ENCODE assay signal across 1 cellular context in the genomic region with DNA sequence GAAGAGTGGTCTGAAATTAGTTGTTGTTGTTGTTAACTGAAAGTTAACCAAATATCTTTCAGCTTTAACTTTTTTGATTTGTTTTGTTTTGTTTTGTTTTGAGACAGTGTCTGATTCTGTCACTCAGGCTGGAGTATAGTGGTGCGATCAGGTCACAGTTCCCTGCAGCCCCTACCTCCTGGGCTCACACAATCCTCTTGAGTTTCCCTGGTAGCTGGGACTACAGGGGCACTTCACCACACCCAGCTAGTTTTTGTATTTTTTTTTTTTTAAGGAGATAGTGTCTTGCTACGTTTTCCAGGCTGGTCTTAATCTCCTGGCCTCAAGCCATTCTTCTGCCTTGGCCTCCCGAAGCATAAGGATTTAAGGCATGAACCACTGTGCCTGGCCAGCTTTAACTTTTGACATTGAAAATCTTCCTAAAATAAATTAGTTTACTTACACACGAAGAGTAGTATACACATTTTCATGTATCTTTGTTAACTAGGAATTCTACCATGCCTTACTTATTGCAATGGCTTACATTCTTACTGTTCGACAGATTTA.
TF ChIP-seq lines count a peak whose summit lies in the region.

No MANE protein-coding gene starts in this region.

TF ChIP-seq in SK-N-SH, 30 proteins besides CTCF, POLR2A, EP300 and RAD21 (continued from another document):
- TF ChIP-seq, protein P1, sequence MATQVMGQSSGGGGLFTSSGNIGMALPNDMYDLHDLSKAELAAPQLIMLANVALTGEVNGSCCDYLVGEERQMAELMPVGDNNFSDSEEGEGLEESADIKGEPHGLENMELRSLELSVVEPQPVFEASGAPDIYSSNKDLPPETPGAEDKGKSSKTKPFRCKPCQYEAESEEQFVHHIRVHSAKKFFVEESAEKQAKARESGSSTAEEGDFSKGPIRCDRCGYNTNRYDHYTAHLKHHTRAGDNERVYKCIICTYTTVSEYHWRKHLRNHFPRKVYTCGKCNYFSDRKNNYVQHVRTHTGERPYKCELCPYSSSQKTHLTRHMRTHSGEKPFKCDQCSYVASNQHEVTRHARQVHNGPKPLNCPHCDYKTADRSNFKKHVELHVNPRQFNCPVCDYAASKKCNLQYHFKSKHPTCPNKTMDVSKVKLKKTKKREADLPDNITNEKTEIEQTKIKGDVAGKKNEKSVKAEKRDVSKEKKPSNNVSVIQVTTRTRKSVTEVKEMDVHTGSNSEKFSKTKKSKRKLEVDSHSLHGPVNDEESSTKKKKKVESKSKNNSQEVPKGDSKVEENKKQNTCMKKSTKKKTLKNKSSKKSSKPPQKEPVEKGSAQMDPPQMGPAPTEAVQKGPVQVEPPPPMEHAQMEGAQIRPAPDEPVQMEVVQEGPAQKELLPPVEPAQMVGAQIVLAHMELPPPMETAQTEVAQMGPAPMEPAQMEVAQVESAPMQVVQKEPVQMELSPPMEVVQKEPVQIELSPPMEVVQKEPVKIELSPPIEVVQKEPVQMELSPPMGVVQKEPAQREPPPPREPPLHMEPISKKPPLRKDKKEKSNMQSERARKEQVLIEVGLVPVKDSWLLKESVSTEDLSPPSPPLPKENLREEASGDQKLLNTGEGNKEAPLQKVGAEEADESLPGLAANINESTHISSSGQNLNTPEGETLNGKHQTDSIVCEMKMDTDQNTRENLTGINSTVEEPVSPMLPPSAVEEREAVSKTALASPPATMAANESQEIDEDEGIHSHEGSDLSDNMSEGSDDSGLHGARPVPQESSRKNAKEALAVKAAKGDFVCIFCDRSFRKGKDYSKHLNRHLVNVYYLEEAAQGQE (IDR thresholded peaks at IDR 0.05; ENCODE audit: low read depth, low read length) = no peak
